Comparison of ENCODE assay signal across 8 cellular contexts in genomic region chr14:58298477-58298879, GRCh38. TPM values are rescaled to one million over a fixed set of nuclear protein-coding genes. Genes with fewer than 3 reads are reported as not detected.
DNase-seq lines count a peak whose midpoint lies in the region; ATAC-seq and TF ChIP-seq lines count a peak whose summit lies in the region.

TSS of gene ARID4A (plus strand) at chr14:58298555. CDS start at chr14:58299855, 1,300 bp downstream.

- H3K27me3 Mint-ChIP-seq in activated naive CD8-positive, alpha-beta T cell treated with anti-CD3 and anti-CD28 coated beads for 36 hours, result no peaks in the 10 kb centered on the region

- TF ChIP-seq POLR2A in NB4 (IDR thresholded peaks at IDR 0.05; ENCODE audit: extremely low read depth, insufficient read length), result peak; percentile 78

- H3K4me2 ChIP-seq in hepatocyte (peak within 1 kb of the TSS; percentile 89), skeletal muscle satellite cell (ENCODE audit: low read length) (peak within 1 kb of the TSS; percentile 98)

- TF ChIP-seq CTCF in NB4 (IDR thresholded peaks at IDR 0.05; ENCODE audit: low read depth, low read length), result no peak
- TF ChIP-seq CTCF in hepatocyte (IDR thresholded peaks at IDR 0.05; ENCODE audit: poor library complexity), result no peak

- H4K20me1 ChIP-seq in hepatocyte (ENCODE audit: insufficient read depth, poor library complexity, severe bottlenecking), result peaks cover 40% of the 10 kb centered on the region

- 1% methylated on average over 23 of the region's 25 CpGs for WGBS in hepatocyte (ENCODE audit: low lambda C conversion rate, missing lambda C conversion rate)

- peaks cover 33% of the 10 kb centered on the region for H3K4me1 Mint-ChIP-seq in activated naive CD8-positive, alpha-beta T cell treated with anti-CD3 and anti-CD28 coated beads for 36 hours

- no peak within 1 kb of the TSS for H3K27ac Mint-ChIP-seq in activated naive CD8-positive, alpha-beta T cell treated with anti-CD3 and anti-CD28 coated beads for 36 hours

- H3K4me1 ChIP-seq in hepatocyte (ENCODE audit: insufficient read depth) (peaks cover 6% of the 10 kb centered on the region), skeletal muscle satellite cell (ENCODE audit: control insufficient read depth, insufficient read depth, low read length) (peaks cover 12% of the 10 kb centered on the region)

- H3K27ac ChIP-seq in hepatocyte, result peak within 1 kb of the TSS; percentile 95

- peak within 1 kb of the TSS; percentile 98 for H3K4me3 Mint-ChIP-seq in activated naive CD8-positive, alpha-beta T cell treated with anti-CD3 and anti-CD28 coated beads for 36 hours

- H3K4me3 ChIP-seq in NB4 (ENCODE audit: low read depth, low read length), result peak within 1 kb of the TSS; percentile 88
- peak within 1 kb of the TSS; percentile 38 for H3K4me3 ChIP-seq in hepatocyte
- H3K4me3 ChIP-seq in skeletal muscle satellite cell (ENCODE audit: low read length), result peak within 1 kb of the TSS; percentile 94

- no peaks in the 10 kb centered on the region for H3K9me2 ChIP-seq in hepatocyte (replicated peaks; ENCODE audit: insufficient read depth)

- H3K9ac ChIP-seq in skeletal muscle satellite cell (ENCODE audit: low read depth, low read length), result peak within 1 kb of the TSS; percentile 94

- H3K36me3 ChIP-seq in hepatocyte (replicated peaks; ENCODE audit: insufficient read depth, low read depth), result no peaks in the 10 kb centered on the region
- peaks cover 25% of the 10 kb centered on the region for H3K36me3 ChIP-seq in skeletal muscle satellite cell (ENCODE audit: insufficient read depth, low read length)

- no peak for ATAC-seq in HG02852 (IDR thresholded peaks at IDR 0.05; ENCODE audit: unreplicated experiment)

- no peaks in the 10 kb centered on the region for H3K9me3 Mint-ChIP-seq in activated naive CD8-positive, alpha-beta T cell treated with anti-CD3 and anti-CD28 coated beads for 36 hours

- H3K36me3 Mint-ChIP-seq in activated naive CD8-positive, alpha-beta T cell treated with anti-CD3 and anti-CD28 coated beads for 36 hours, result peaks cover 28% of the 10 kb centered on the region

- DNase-seq in AG08395 (ENCODE audit: low spot score) (peak; percentile 3), NB4 (ENCODE audit: low read depth) (no peak), hepatocyte (ENCODE audit: low spot score) (no peak), NCI-H2227 (lab: John Stamatoyannopoulos, UW; ENCODE audit: unreplicated experiment) (no peak), H4 (ENCODE audit: low spot score) (no peak)
- DNase-seq in activated naive CD8-positive, alpha-beta T cell treated with anti-CD3 and anti-CD28 coated beads for 36 hours, result peak; percentile 84

- no peaks in the 10 kb centered on the region for H3K9me3 ChIP-seq in hepatocyte (ENCODE audit: low read depth)
- no peaks in the 10 kb centered on the region for H3K9me3 ChIP-seq in skeletal muscle satellite cell (replicated peaks; ENCODE audit: low read length)

- H2AFZ ChIP-seq in hepatocyte, result peak within 1 kb of the TSS; percentile 28

- H3K79me2 ChIP-seq in hepatocyte, result peaks cover 80% of the 10 kb centered on the region

- H3K27me3 ChIP-seq in hepatocyte, result no peaks in the 10 kb centered on the region
- no peaks in the 10 kb centered on the region for H3K27me3 ChIP-seq in skeletal muscle satellite cell (ENCODE audit: control insufficient read depth, insufficient read depth, low read length)

RNA-seq across cellular contexts. Expression of gene ARID4A, which starts in this region (rescaled TPM):
- 10 to 100 TPM; 18.6 to 19.8 TPM for total RNA-seq in activated naive CD8-positive, alpha-beta T cell treated with anti-CD3 and anti-CD28 coated beads for 36 hours
- total RNA-seq in hepatocyte, result 15.0 and 15.9 TPM in 2 replicates
- 17.2 and 24.8 TPM in 2 replicates for polyA plus RNA-seq in hepatocyte
- total RNA-seq in skeletal muscle satellite cell (2012; rRNA removed), result 4.8 and 5.0 TPM in 2 replicates
- total RNA-seq in H4 (2014; rRNA removed; shearing (Covaris generic)), result 2.3 and 3.9 TPM in 2 replicates

Comparison
In these comparisons a context has a peak if more than half of its experiments do, and no peak if none do; other contexts are left out.
1. DNase-seq: peak in AG08395 (single experiment) and activated naive CD8-positive, alpha-beta T cell treated with anti-CD3 and anti-CD28 coated beads for 36 hours (single experiment); none in NB4 (single experiment), hepatocyte (single experiment), NCI-H2227 (single experiment) and H4 (single experiment).
2. H3K4me3 ChIP-seq: peak in every context shown above with its lines; median percentile 94 in skeletal muscle satellite cell; 88 in NB4; 38 in hepatocyte.